Comparison of ENCODE assay signal across 11 cellular contexts in the genomic region with DNA sequence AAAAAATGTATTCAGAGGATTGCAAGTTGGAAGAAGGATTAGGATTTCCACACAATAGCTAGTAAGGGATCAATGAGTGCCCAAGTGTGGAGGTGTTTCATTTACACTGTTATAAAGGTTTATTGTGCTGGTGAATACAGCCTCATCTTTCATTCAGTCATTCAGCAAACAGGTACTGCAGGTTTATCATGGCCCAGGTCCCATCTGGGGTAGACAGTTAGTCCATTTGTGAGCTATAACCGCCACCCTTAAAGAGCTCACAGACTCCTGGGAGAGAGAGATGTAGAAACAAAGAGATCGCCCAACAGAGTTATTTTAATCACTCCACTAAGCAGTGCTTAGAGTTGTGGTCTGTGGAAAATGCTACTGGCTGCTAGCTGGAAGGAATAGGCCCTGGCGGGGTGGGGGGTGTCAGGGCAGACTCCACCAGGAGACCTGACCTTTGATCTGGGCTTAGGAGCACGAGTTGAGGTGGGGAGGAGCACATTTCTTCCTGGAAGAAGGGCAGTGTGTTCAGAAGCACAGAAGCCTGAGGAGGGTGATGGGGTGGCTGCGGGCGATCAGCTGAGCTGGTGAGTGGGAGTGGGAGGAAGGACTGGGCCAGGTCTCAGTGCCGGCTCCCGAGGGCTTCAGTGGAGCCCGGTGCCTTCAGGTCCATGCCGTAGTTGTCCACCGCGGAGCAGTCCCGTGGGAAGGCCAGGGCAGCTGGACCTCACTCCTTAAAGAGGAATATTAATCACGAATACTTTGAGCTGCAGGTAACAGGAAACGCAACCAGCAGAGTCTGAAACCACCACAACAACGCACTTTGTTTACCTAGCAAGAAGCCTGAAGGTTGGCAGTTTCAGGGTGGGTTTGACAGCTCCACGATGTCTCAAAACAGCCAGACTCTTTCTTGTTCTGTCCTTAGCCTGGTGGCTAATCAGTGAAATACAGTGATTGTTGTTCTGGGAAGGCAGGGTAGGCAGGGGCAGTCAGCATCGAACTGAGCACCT. TPM values are rescaled to one million over a fixed set of nuclear protein-coding genes. Genes with fewer than 3 reads are reported as not detected.
DNase-seq lines count a peak whose midpoint lies in the region; ATAC-seq, FAIRE-seq and TF ChIP-seq lines count a peak whose summit lies in the region.
"Had no signal": no experiment of that assay in that cellular context is flagged by ENCODE, and none has a peak within 500 bp of the region (broad histone marks: within the 10 kb centered on the region; RNA-seq: fewer than 3 reads in every experiment).

No MANE protein-coding gene starts in this region.

- ATAC-seq in heart right ventricle (no peak), Right ventricle myocardium superior (ENCODE audit: poor library complexity) (no peak), HepG2 (peak; percentile 24), GM19328 (IDR thresholded peaks at IDR 0.05; ENCODE audit: unreplicated experiment) (no peak)

- peaks cover 14 to 94% (median 81%) of the 10 kb centered on the region in 9 donors for H3K4me1 ChIP-seq in heart right ventricle
- H3K4me1 ChIP-seq in HepG2 (ENCODE audit: insufficient read depth, low read length), result peaks cover 68% of the 10 kb centered on the region

- peaks cover 53% of the 10 kb centered on the region for H3K79me2 ChIP-seq in HepG2 (ENCODE audit: insufficient read depth, low read length)

- H3K9ac ChIP-seq in HepG2 (ENCODE audit: insufficient read depth, low read depth, low read length), result peak overlapping the region; percentile 60

- H3K9me3 Mint-ChIP-seq in activated T-cell treated with anti-CD3 and anti-CD28 coated beads, Interleukin-2, amount 50 U/mL, for 24 hours, result no peaks in the 10 kb centered on the region

- FAIRE-seq in HepG2 (lab: Jason Lieb, UNC), result peak; percentile 72

- H4K20me1 ChIP-seq in HepG2 (ENCODE audit: insufficient read depth, low read length), result no peaks in the 10 kb centered on the region; the same call in 1 of the 2 replicates

- TF ChIP-seq CTCF in heart right ventricle (IDR thresholded peaks at IDR 0.05), result no peak
- TF ChIP-seq CTCF in HepG2 (CRISPR knock-in tag; IDR thresholded peaks at IDR 0.05), result no peak

- DNase-seq in heart right ventricle (no peak), Right ventricle myocardium superior (no peak), HepG2 (ENCODE audit: low spot score) (peak; percentile 68), DMS 273 (lab: John Stamatoyannopoulos, UW; ENCODE audit: unreplicated experiment) (no peak), NCI-H1105 treated with DMSO at 0.1 percent for 48 hours (lab: John Stamatoyannopoulos, UW) (no peak), NCI-H1105 (lab: John Stamatoyannopoulos, UW) (no peak)
- no peak for DNase-seq in activated T-cell treated with anti-CD3 and anti-CD28 coated beads, Interleukin-2, amount 50 U/mL, for 24 hours
- DNase-seq: NCI-H1092; stimulated activated CD4-positive, alpha-beta T cell treated with anti-CD3 and anti-CD28 coated beads, Interleukin-12 subunit alpha, Interleukin-12 subunit beta, amount 100 ng/mL, for 4 hours; thyroid gland had no signal

- peak in 1 of 2 experiments; percentile 57; a peak in 2 of 4 replicates for TF ChIP-seq EP300 in HepG2 (IDR thresholded peaks at IDR 0.05; ENCODE audit: low read depth in 2 of 2, low read length in 2 of 2)
- TF ChIP-seq EP300 in HepG2 (CRISPR knock-in tag; IDR thresholded peaks at IDR 0.05; ENCODE audit: borderline replicate concordance), result no peak

- peak; percentile 54 to 62 for TF ChIP-seq POLR2A in HepG2 (IDR thresholded peaks at IDR 0.05; ENCODE audit: insufficient read depth in 1 of 2, low read depth in 2 of 2, low read length in 2 of 2)

- H3K4me3 ChIP-seq in heart right ventricle (no peak overlapping the region), HepG2 (replicated peaks in 1 of 3; ENCODE audit: insufficient read depth in 1 of 3, low read depth in 2 of 3, low read length in 3 of 3) (peak overlapping the region; percentile 22 to 56 (median 29); a peak in 4 of 6 replicates)
- H3K4me3 ChIP-seq: thyroid gland had no signal

- CTCF ChIA-PET in HepG2 (lab: Yijun Ruan, JAX; ENCODE audit: low intra/inter-chr PET ratio, low total read pairs), result no interaction called here

- peak overlapping the region in 9 of 10 donors; percentile 49 to 93 (median 86) for H3K27ac ChIP-seq in heart right ventricle
- peak overlapping the region; percentile 82 for H3K27ac ChIP-seq in HepG2 (ENCODE audit: extremely low read length, insufficient read depth, low read length)

- peak overlapping the region; percentile 80 for H3K27ac Mint-ChIP-seq in activated T-cell treated with anti-CD3 and anti-CD28 coated beads, Interleukin-2, amount 50 U/mL, for 24 hours

- H2AFZ ChIP-seq in HepG2 (ENCODE audit: low read length), result no peak overlapping the region

- POLR2A ChIA-PET in HepG2 (lab: Yijun Ruan, JAX), result interaction anchor here (1.3 to 5.5 kb wide), 4 partner anchors 9 to 53 kb away, joined by 3 to 126 read pairs (median 12); partner anchors contain the start of genes HMGXB4 and TOM1

- intact Hi-C loops in heart right ventricle (cut with DNase I), result no loop called here
- intact Hi-C loops in Right ventricle myocardium superior (cut with DNase I), result no loop called here
- intact Hi-C loops in HepG2 (cut with micrococcal nuclease; ENCODE audit: unreplicated experiment), result no loop called here

- in situ Hi-C loops in HepG2 (cut with HindIII; ENCODE audit: extremely low pct_ligation_motif_present, low pct_unique_long_range_greater_than_20kb), result no loop called here

- peak overlapping the region; percentile 71 for H3K4me2 ChIP-seq in HepG2 (ENCODE audit: low read depth, low read length)

- no peaks in the 10 kb centered on the region for H3K27me3 Mint-ChIP-seq in activated T-cell treated with anti-CD3 and anti-CD28 coated beads, Interleukin-2, amount 50 U/mL, for 24 hours

- TSS peak; percentile 45 for BruUV-seq in HepG2 (replicated peaks; lab: Mats Ljungman, UMichigan)

- H3K36me3 ChIP-seq in heart right ventricle, result peaks cover 0 to 24% (median 0%) of the 10 kb centered on the region in 9 donors
- H3K36me3 ChIP-seq in HepG2 (replicated peaks in 1 of 2; ENCODE audit: control insufficient read depth in 1 of 2, insufficient read depth in 2 of 2, low read length in 2 of 2), result peaks cover 5 to 6% of the 10 kb centered on the region in 2 experiments; a peak in 3 of 5 replicates
- H3K36me3 ChIP-seq: thyroid gland had no signal

- H3K4me1 Mint-ChIP-seq in activated T-cell treated with anti-CD3 and anti-CD28 coated beads, Interleukin-2, amount 50 U/mL, for 24 hours (ENCODE audit: low read depth), result peaks cover 91% of the 10 kb centered on the region

- peaks cover 3% of the 10 kb centered on the region for H3K36me3 Mint-ChIP-seq in activated T-cell treated with anti-CD3 and anti-CD28 coated beads, Interleukin-2, amount 50 U/mL, for 24 hours (ENCODE audit: low read depth)

- H3K4me3 Mint-ChIP-seq in activated T-cell treated with anti-CD3 and anti-CD28 coated beads, Interleukin-2, amount 50 U/mL, for 24 hours, result no peak overlapping the region

- TF ChIP-seq RAD21 in HepG2 (CRISPR knock-in tag; IDR thresholded peaks at IDR 0.05), result no peak; the same call in 1 of the 2 replicates

- no peaks in the 10 kb centered on the region for H3K9me3 ChIP-seq in heart right ventricle
- no peaks in the 10 kb centered on the region for H3K9me3 ChIP-seq in HepG2 (ENCODE audit: low read length)
- H3K9me3 ChIP-seq: thyroid gland had no signal

- 61% methylated on average over 18 of the region's 18 CpGs for WGBS in heart right ventricle, 2 donors
- 22% methylated on average over 5 of the region's 18 CpGs for WGBS in HepG2 (ENCODE audit: low lambda C conversion rate)

- H3K27me3 ChIP-seq in heart right ventricle (no peaks in the 10 kb centered on the region), HepG2 (ENCODE audit: control insufficient read depth in 1 of 2, insufficient read depth in 2 of 2, low read length in 2 of 2) (no peaks in the 10 kb centered on the region)
- H3K27me3 ChIP-seq: thyroid gland had no signal

RNA-seq across cellular contexts. Expression of gene TOM1, which starts 11.2 kb away (rescaled TPM):
- total RNA-seq in heart right ventricle (10 to 100 TPM; 51.1 to 72.5 (median 62.6) TPM), Right ventricle myocardium superior (68.6 TPM), HepG2 (2016; rRNA removed; fragmentation: Illumina TruSeq; extraction: Trizol) (26.0 and 30.8 TPM in 2 replicates)
- polyA plus RNA-seq in heart right ventricle (10 to 100 TPM; 55.0 to 64.6 TPM), HepG2 (2011; rRNA removed) (87.3 and 109 TPM in 2 replicates)
- total RNA-seq in HepG2 (2016; cell fraction: cytosol; rRNA removed; fragmentation: Illumina TruSeq; extraction: Trizol; ENCODE audit: low read depth), result 8.2 and 8.9 TPM in 2 replicates
- total RNA-seq in HepG2 (2016; cell fraction: insoluble cytoplasmic fraction; rRNA removed; fragmentation: Illumina TruSeq; extraction: Trizol), result 27.3 and 37.6 TPM in 2 replicates
- 14.9 and 15.6 TPM in 2 replicates for total RNA-seq in HepG2 (2016; cell fraction: membrane; rRNA removed; fragmentation: Illumina TruSeq; extraction: Trizol)
- total RNA-seq in HepG2 (2016; cell fraction: nucleus; rRNA removed; fragmentation: Illumina TruSeq; extraction: Trizol), result 23.1 and 32.7 TPM in 2 replicates
- polyA plus RNA-seq in HepG2 (2011; cell fraction: cytosol; rRNA removed), result 88.6 and 94.3 TPM in 2 replicates
- 114 and 120 TPM in 2 replicates for polyA plus RNA-seq in HepG2 (2011; cell fraction: nucleus; rRNA removed)
- polyA plus RNA-seq in HepG2 (2012), result 46.6 and 59.1 TPM in 2 replicates
- 7.6 and 7.8 TPM in 2 replicates for polyA plus RNA-seq in HepG2 (2016; cell fraction: cytosol; fragmentation: Illumina TruSeq; extraction: Trizol; ENCODE audit: low read depth)
- 26.3 and 33.2 TPM in 2 replicates for polyA plus RNA-seq in HepG2 (2016; cell fraction: insoluble cytoplasmic fraction; fragmentation: Illumina TruSeq; extraction: Trizol; ENCODE audit: low read depth)
- polyA plus RNA-seq in HepG2 (2016; cell fraction: membrane; fragmentation: Illumina TruSeq; extraction: Trizol; ENCODE audit: low read depth), result 11.4 and 13.9 TPM in 2 replicates
- polyA plus RNA-seq in HepG2 (2016; cell fraction: nucleus; fragmentation: Illumina TruSeq; extraction: Trizol; ENCODE audit: insufficient read depth, low read depth), result 40.8 and 47.0 TPM in 2 replicates
- polyA minus RNA-seq in HepG2 (2011; rRNA and poly(A)+ RNA removed; ENCODE audit: low replicate concordance), result 56.0 and 249 TPM in 2 replicates
- polyA minus RNA-seq in HepG2 (2011; cell fraction: cytosol; rRNA and poly(A)+ RNA removed), result 41.1 and 54.6 TPM in 2 replicates
- polyA minus RNA-seq in HepG2 (2011; cell fraction: nucleus; rRNA and poly(A)+ RNA removed), result 59.4 and 74.8 TPM in 2 replicates

RNA-seq across cellular contexts. Expression of gene HMGXB4, which starts 53.6 kb away (rescaled TPM):
- total RNA-seq in heart right ventricle, result 10 to 100 TPM in 5 of 10 donors, 1 to 10 TPM in 5; 8.0 to 13.0 (median 10.1) TPM
- 1 to 10 TPM; 3.6 to 6.9 TPM for polyA plus RNA-seq in heart right ventricle
- total RNA-seq in Right ventricle myocardium superior, result 7.5 TPM
- total RNA-seq in HepG2 (2016; rRNA removed; fragmentation: Illumina TruSeq; extraction: Trizol), result 13.9 and 14.4 TPM in 2 replicates
- 4.6 and 5.0 TPM in 2 replicates for total RNA-seq in HepG2 (2016; cell fraction: cytosol; rRNA removed; fragmentation: Illumina TruSeq; extraction: Trizol; ENCODE audit: low read depth)
- total RNA-seq in HepG2 (2016; cell fraction: insoluble cytoplasmic fraction; rRNA removed; fragmentation: Illumina TruSeq; extraction: Trizol), result 14.4 and 14.9 TPM in 2 replicates
- total RNA-seq in HepG2 (2016; cell fraction: membrane; rRNA removed; fragmentation: Illumina TruSeq; extraction: Trizol), result 7.8 and 8.6 TPM in 2 replicates
- total RNA-seq in HepG2 (2016; cell fraction: nucleus; rRNA removed; fragmentation: Illumina TruSeq; extraction: Trizol), result 19.3 and 22.2 TPM in 2 replicates
- 12.1 and 16.3 TPM in 2 replicates for polyA plus RNA-seq in HepG2 (2011; rRNA removed)
- 6.8 and 8.2 TPM in 2 replicates for polyA plus RNA-seq in HepG2 (2011; cell fraction: cytosol; rRNA removed)
- polyA plus RNA-seq in HepG2 (2011; cell fraction: nucleus; rRNA removed), result 15.1 and 15.5 TPM in 2 replicates
- polyA plus RNA-seq in HepG2 (2012), result 8.7 and 12.7 TPM in 2 replicates
- 0.37 and 0.62 TPM in 2 replicates for polyA plus RNA-seq in HepG2 (2016; cell fraction: cytosol; fragmentation: Illumina TruSeq; extraction: Trizol; ENCODE audit: low read depth)
- polyA plus RNA-seq in HepG2 (2016; cell fraction: insoluble cytoplasmic fraction; fragmentation: Illumina TruSeq; extraction: Trizol; ENCODE audit: low read depth), result 16.2 and 17.1 TPM in 2 replicates
- 2.7 and 2.9 TPM in 2 replicates for polyA plus RNA-seq in HepG2 (2016; cell fraction: membrane; fragmentation: Illumina TruSeq; extraction: Trizol; ENCODE audit: low read depth)
- 24.2 and 30.5 TPM in 2 replicates for polyA plus RNA-seq in HepG2 (2016; cell fraction: nucleus; fragmentation: Illumina TruSeq; extraction: Trizol; ENCODE audit: insufficient read depth, low read depth)
- 38.9 and 39.2 TPM in 2 replicates for polyA minus RNA-seq in HepG2 (2011; rRNA and poly(A)+ RNA removed; ENCODE audit: low replicate concordance)
- 8.6 and 10.1 TPM in 2 replicates for polyA minus RNA-seq in HepG2 (2011; cell fraction: cytosol; rRNA and poly(A)+ RNA removed)
- polyA minus RNA-seq in HepG2 (2011; cell fraction: nucleus; rRNA and poly(A)+ RNA removed), result 59.7 and 70.8 TPM in 2 replicates

Comparison
In these comparisons a context has a peak if more than half of its experiments do, and no peak if none do; other contexts are left out.
1. H3K4me3 ChIP-seq: peak in HepG2 (3 of 3); none in heart right ventricle (0 of 10).